8 cellular contexts compared by ENCODE assay signal in genomic region chrX:40933132-40934078, GRCh38.
A peak's percentile ranks its signal among the peaks of the same experiment; 100 is the strongest.
DNase-seq lines count a peak whose midpoint lies in the region; ATAC-seq and TF ChIP-seq lines count a peak whose summit lies in the region.

No MANE protein-coding gene starts in this region.

- no peaks in the 10 kb centered on the region for H3K9me3 ChIP-seq in RWPE2 (ENCODE audit: severe bottlenecking)
- peaks cover 4 to 7% of the 10 kb centered on the region in 2 donors for H3K9me3 ChIP-seq in breast epithelium
- no peaks in the 10 kb centered on the region for H3K9me3 ChIP-seq in thoracic aorta

- H3K36me3 ChIP-seq in RWPE2 (ENCODE audit: low read depth) (no peaks in the 10 kb centered on the region), breast epithelium (no peaks in the 10 kb centered on the region), thoracic aorta (no peaks in the 10 kb centered on the region)

- H3K27ac ChIP-seq in RWPE2 (ENCODE audit: poor library complexity, severe bottlenecking): peak overlapping the region; percentile 35
- H3K27ac ChIP-seq in breast epithelium: peak overlapping the region; percentile 56 to 86
- peak overlapping the region; percentile 27 to 31 for H3K27ac ChIP-seq in thoracic aorta

- H3K4me3 ChIP-seq in RWPE2 (ENCODE audit: severe bottlenecking): no peak overlapping the region
- peak overlapping the region in 2 of 3 donors; percentile 17 to 39 for H3K4me3 ChIP-seq in breast epithelium
- peak overlapping the region; percentile 60 for H3K4me3 ChIP-seq in thoracic aorta

- ATAC-seq in activated CD4-positive, CD25-positive, alpha-beta regulatory T cell treated with anti-CD3 and anti-CD28 coated beads, Interleukin-2, amount 50 U/mL, for 24 hours: peak; percentile 32 to 41
- ATAC-seq in RWPE2 (ENCODE audit: low read depth) (no peak; the same call in 2 of the 3 replicates), thoracic aorta (ENCODE audit: insufficient number of reproducible peaks, low FRiP score, low read depth) (no peak)

- H3K27me3 ChIP-seq in RWPE2 (ENCODE audit: insufficient read depth, poor library complexity, severe bottlenecking) (no peaks in the 10 kb centered on the region), breast epithelium (peaks cover 0 to 39% of the 10 kb centered on the region in 2 donors), thoracic aorta (replicated peaks; ENCODE audit: insufficient read depth) (no peaks in the 10 kb centered on the region)

- intact Hi-C loops in breast epithelium (cut with DNase I; ENCODE audit: low total_unique reads): no loop called here

- no peak for DNase-seq in activated CD4-positive, CD25-positive, alpha-beta regulatory T cell (lab: John Stamatoyannopoulos, UW)
- DNase-seq in RWPE2 (ENCODE audit: low spot score) (no peak), breast epithelium (ENCODE audit: low spot score in 2 of 2) (no peak), lung microvascular endothelial cell (ENCODE audit: low read depth in 2 of 2) (peak; percentile 50 to 93), thoracic aorta (ENCODE audit: low spot score) (no peak), NK-92 (lab: John Stamatoyannopoulos, UW; ENCODE audit: unreplicated experiment) (no peak), DMS53 (lab: John Stamatoyannopoulos, UW) (no peak)

- TF ChIP-seq CTCF in RWPE2 (IDR thresholded peaks at IDR 0.05; ENCODE audit: poor library complexity, severe bottlenecking): no peak
- no peak for TF ChIP-seq CTCF in breast epithelium (IDR thresholded peaks at IDR 0.05)
- TF ChIP-seq CTCF in thoracic aorta (IDR thresholded peaks at IDR 0.05): no peak

- TF ChIP-seq POLR2A in breast epithelium (IDR thresholded peaks at IDR 0.05): no peak

- H3K4me1 ChIP-seq in RWPE2 (ENCODE audit: insufficient read depth, poor library complexity, severe bottlenecking) (peaks cover 7% of the 10 kb centered on the region), breast epithelium (no peaks in the 10 kb centered on the region), thoracic aorta (ENCODE audit: control insufficient read depth in 1 of 2, low read depth in 2 of 2) (peaks cover 2 to 11% of the 10 kb centered on the region in 2 donors)

Comparison
In these comparisons a context has a peak if more than half of its experiments do, and no peak if none do; other contexts are left out.
1. ATAC-seq: peak in activated CD4-positive, CD25-positive, alpha-beta regulatory T cell treated with anti-CD3 and anti-CD28 coated beads, Interleukin-2, amount 50 U/mL, for 24 hours (2 of 2); none in RWPE2 (single experiment) and thoracic aorta (single experiment).
2. DNase-seq: peak in lung microvascular endothelial cell (2 of 2); none in activated CD4-positive, CD25-positive, alpha-beta regulatory T cell (0 of 4), RWPE2 (single experiment), breast epithelium (0 of 2), thoracic aorta (single experiment), NK-92 (single experiment) and DMS53 (single experiment).
3. Peak in every context shown above with its lines, with median percentiles within 50 percentile points of each other: H3K27ac ChIP-seq.